In the genomic region with DNA sequence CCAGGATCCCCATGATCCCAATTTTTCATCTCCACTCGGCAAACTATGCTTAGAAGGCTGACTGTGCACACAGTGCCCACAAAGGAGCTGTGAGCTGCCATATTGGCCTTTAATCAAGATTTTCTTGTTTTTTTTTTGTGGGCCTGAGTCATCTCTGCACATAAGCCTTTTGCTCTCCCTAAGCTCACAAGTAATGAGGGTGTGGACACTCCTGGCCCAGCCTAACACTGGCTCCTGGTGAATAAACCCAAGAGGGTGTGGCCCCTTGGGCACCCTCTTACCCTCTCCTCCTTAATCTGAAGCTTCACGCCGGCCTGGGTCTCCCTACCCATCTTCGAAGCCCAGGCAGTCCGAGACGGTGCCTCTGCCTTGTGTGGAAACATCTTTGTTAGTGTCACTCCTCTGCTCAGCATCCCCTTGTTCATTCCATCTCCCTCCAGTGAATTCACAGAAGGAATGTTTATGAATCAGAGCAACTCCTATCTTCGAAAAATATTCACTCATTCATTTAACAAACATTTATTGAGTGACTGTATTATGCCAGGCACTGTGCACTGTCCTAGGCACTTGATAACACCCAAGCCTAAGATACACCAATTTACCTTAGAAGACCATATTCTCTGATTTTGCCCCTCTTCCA, we compare ENCODE assay signal across 16 cellular contexts. TPM values are rescaled to one million over a fixed set of nuclear protein-coding genes. Genes with fewer than 3 reads are reported as not detected.
DNase-seq lines count a peak whose midpoint lies in the region; ATAC-seq and TF ChIP-seq lines count a peak whose summit lies in the region.
"Had no signal": no experiment of that assay in that cellular context is flagged by ENCODE, and none has a peak within 500 bp of the region (broad histone marks: within the 10 kb centered on the region; RNA-seq: fewer than 3 reads in every experiment).

No MANE protein-coding gene starts in this region.

- DNase-seq in EL = peak; percentile 40
- DNase-seq in IMR-90 = peak; percentile 53
- DNase-seq in effector memory CD8-positive, alpha-beta T cell = no peak
- peak; percentile 91 for DNase-seq in osteoblast (ENCODE audit: insufficient read length, low spot score, missing footprints)
- DNase-seq in upper lobe of right lung = no peak
- no peak for DNase-seq in hepatocyte (ENCODE audit: low spot score)
- DNase-seq in NCI-H1436 (lab: John Stamatoyannopoulos, UW) = no peak
- DNase-seq: activated CD4-positive, alpha-beta T cell treated with anti-CD3 and anti-CD28 coated beads for 48 hours; Calu3; effector memory CD4-positive, alpha-beta T cell; NCI-H1048; NCI-H526; stimulated activated naive CD4-positive, alpha-beta T cell had no signal

- in situ Hi-C loops in IMR-90 (cut with MboI; ENCODE audit: low sequenced_read_pairs) = no loop called here

- peak; percentile 83 for ATAC-seq in IMR-90 (ENCODE audit: low read depth)
- ATAC-seq in effector memory CD8-positive, alpha-beta T cell (replicated peaks) = no peak
- no peak for ATAC-seq in HG03432 (IDR thresholded peaks at IDR 0.05; ENCODE audit: unreplicated experiment)
- no peak for ATAC-seq in upper lobe of right lung
- ATAC-seq: SK-N-SH treated with all-trans-retinoic acid at 6 μM for 48 hours had no signal

- H2BK20ac ChIP-seq in IMR-90 (ENCODE audit: low read depth, low read length) = peak overlapping the region; percentile 50; the same call in 1 of the 2 replicates

- no peaks in the 10 kb centered on the region for H3K9me2 ChIP-seq in hepatocyte (replicated peaks; ENCODE audit: insufficient read depth)

- H3K27ac Mint-ChIP-seq in effector memory CD8-positive, alpha-beta T cell = peak overlapping the region; percentile 14 to 70

- H3K79me2 ChIP-seq in osteoblast (ENCODE audit: insufficient read depth, low read length) (no peaks in the 10 kb centered on the region), hepatocyte (no peaks in the 10 kb centered on the region)

- peak overlapping the region; percentile 75 for H2AK9ac ChIP-seq in IMR-90 (replicated peaks; ENCODE audit: low read depth, low read length, poor library complexity)

- no TSS peak for BruUV-seq in IMR-90 (replicated peaks; lab: Mats Ljungman, UMichigan)

- peak overlapping the region; percentile 46 to 67 for H4K8ac ChIP-seq in IMR-90 (ENCODE audit: low read depth in 2 of 2, low read length in 2 of 2)

- peak overlapping the region; percentile 44; the same call in 1 of the 2 replicates for H2BK120ac ChIP-seq in IMR-90 (ENCODE audit: low read depth, low read length)

- TF ChIP-seq RAD21 in IMR-90 (IDR thresholded peaks at IDR 0.05; ENCODE audit: low read length) = no peak

- H3K4me3 Mint-ChIP-seq in effector memory CD8-positive, alpha-beta T cell = no peak overlapping the region
- H3K4me3 Mint-ChIP-seq: activated naive CD8-positive, alpha-beta T cell had no signal

- H3K36me3 ChIP-seq in IMR-90 (ENCODE audit: control insufficient read depth, insufficient read depth, low read length) = peaks cover 34% of the 10 kb centered on the region
- H3K36me3 ChIP-seq in osteoblast (ENCODE audit: insufficient read depth, low read length) = peaks cover 11% of the 10 kb centered on the region
- peaks cover 23% of the 10 kb centered on the region for H3K36me3 ChIP-seq in upper lobe of right lung
- H3K36me3 ChIP-seq in hepatocyte (replicated peaks; ENCODE audit: insufficient read depth, low read depth) = no peaks in the 10 kb centered on the region

- dilution Hi-C loops in IMR-90 (cut with HindIII; ENCODE audit: low sequenced_read_pairs, unreplicated experiment) = no loop called here

- H3K4me1 ChIP-seq in IMR-90 (ENCODE audit: control insufficient read depth, insufficient read depth, low read length) (peaks cover 10% of the 10 kb centered on the region), osteoblast (ENCODE audit: insufficient read depth, low read length) (peaks cover 18% of the 10 kb centered on the region), upper lobe of right lung (no peaks in the 10 kb centered on the region), hepatocyte (ENCODE audit: insufficient read depth) (peaks cover 6% of the 10 kb centered on the region)

- intact Hi-C loops in IMR-90 (cut with micrococcal nuclease) (no loop called here), upper lobe of right lung (cut with DNase I) (no loop called here)

- peak overlapping the region; percentile 60 for H4K5ac ChIP-seq in IMR-90 (ENCODE audit: low read depth, low read length)

- POLR2A ChIA-PET in IMR-90 (lab: Charles Lee; ENCODE audit: unreplicated experiment) = interaction anchor here (0.5 kb wide), 1 partner anchor 758 kb away, joined by 11 read pairs; no protein-coding TSS in a partner anchor

- no peaks in the 10 kb centered on the region for H3K9me3 Mint-ChIP-seq in effector memory CD8-positive, alpha-beta T cell

- CTCF ChIA-PET in IMR-90 (lab: Yijun Ruan, JAX) = interaction anchor here (0.7 kb wide), 1 partner anchor 308 kb away, joined by 3 read pairs; no protein-coding TSS in a partner anchor

- peak overlapping the region; percentile 23; the same call in 1 of the 3 replicates for H2BK15ac ChIP-seq in IMR-90 (ENCODE audit: low read depth, low read length)

- H3K4me2 ChIP-seq in IMR-90 (ENCODE audit: low read depth, low read length) = no peak overlapping the region
- peak overlapping the region; percentile 30 for H3K4me2 ChIP-seq in osteoblast (ENCODE audit: insufficient read depth, low read length)
- H3K4me2 ChIP-seq in hepatocyte = no peak overlapping the region

- H4K20me1 ChIP-seq in IMR-90 (ENCODE audit: insufficient read depth, low read length) (no peaks in the 10 kb centered on the region), osteoblast (ENCODE audit: insufficient read depth, low read length) (no peaks in the 10 kb centered on the region), hepatocyte (ENCODE audit: insufficient read depth, poor library complexity, severe bottlenecking) (no peaks in the 10 kb centered on the region)

- peak overlapping the region; percentile 18; the same call in 1 of the 2 replicates for H3K18ac ChIP-seq in IMR-90 (ENCODE audit: low read depth, low read length)

- H3K36me3 Mint-ChIP-seq in effector memory CD8-positive, alpha-beta T cell (ENCODE audit: insufficient read depth) = peaks cover 60% of the 10 kb centered on the region

- peak overlapping the region; percentile 44; the same call in 1 of the 2 replicates for H3K23ac ChIP-seq in IMR-90 (ENCODE audit: low read depth, low read length)

- peaks cover 9 to 15% of the 10 kb centered on the region in 2 experiments; a peak in 3 of 4 replicates for H3K79me1 ChIP-seq in IMR-90 (ENCODE audit: low read depth in 1 of 2, low read length in 2 of 2)

- H2BK5ac ChIP-seq in IMR-90 (ENCODE audit: low read depth, low read length, poor library complexity, severe bottlenecking) = peak overlapping the region; percentile 54

- H2AFZ ChIP-seq in IMR-90 (replicated peaks; ENCODE audit: low read length, poor library complexity) (peak overlapping the region; percentile 68), osteoblast (ENCODE audit: low read length) (peak overlapping the region; percentile 72), hepatocyte (no peak overlapping the region)

- H3K27ac ChIP-seq in IMR-90 (ENCODE audit: insufficient read depth, low read length) = peak overlapping the region; percentile 34; the same call in 1 of the 2 replicates
- peak overlapping the region; percentile 62 for H3K27ac ChIP-seq in osteoblast (ENCODE audit: low read depth, low read length)
- no peak overlapping the region for H3K27ac ChIP-seq in upper lobe of right lung
- H3K27ac ChIP-seq in hepatocyte = no peak overlapping the region

- H3K4me1 Mint-ChIP-seq in effector memory CD8-positive, alpha-beta T cell (ENCODE audit: low read depth in 2 of 2) = peaks cover 11 to 18% of the 10 kb centered on the region in 2 donors

- TF ChIP-seq POLR2A in IMR-90 (IDR thresholded peaks at IDR 0.05; ENCODE audit: low read depth, low read length) = no peak

- TF ChIP-seq CTCF in IMR-90 (conservative IDR thresholded peaks at IDR 0.05; ENCODE audit: low read depth, low read length) (no peak), osteoblast (IDR thresholded peaks at IDR 0.05; ENCODE audit: extremely low read depth, low read depth, low read length) (no peak), upper lobe of right lung (IDR thresholded peaks at IDR 0.05) (no peak), hepatocyte (IDR thresholded peaks at IDR 0.05; ENCODE audit: poor library complexity) (no peak)

- H3K9me3 ChIP-seq in IMR-90 (ENCODE audit: control insufficient read depth, insufficient read depth, low read length) (no peaks in the 10 kb centered on the region), osteoblast (ENCODE audit: low read depth, low read length) (no peaks in the 10 kb centered on the region), upper lobe of right lung (no peaks in the 10 kb centered on the region), hepatocyte (ENCODE audit: low read depth) (no peaks in the 10 kb centered on the region)

- H4K91ac ChIP-seq in IMR-90 (ENCODE audit: insufficient read depth, low read depth, low read length) = peak overlapping the region; percentile 78

- peak overlapping the region; percentile 73 for H2AK5ac ChIP-seq in IMR-90 (ENCODE audit: low read depth, low read length)

- peak overlapping the region; percentile 48 for H3K14ac ChIP-seq in IMR-90 (replicated peaks; ENCODE audit: low read depth, low read length)

- H3K4ac ChIP-seq in IMR-90 (ENCODE audit: low read depth, low read length) = peak overlapping the region; percentile 63

- 70% methylated on average over 2 of the region's 7 CpGs; no CpG with 5 or more reads in 1 of the 2 experiments for WGBS in IMR-90 (ENCODE audit: extremely low coverage in 2 of 2, insufficient read length in 1 of 2), 2 experiments
- 91% methylated on average over 7 of the region's 7 CpGs for WGBS in hepatocyte (ENCODE audit: low lambda C conversion rate, missing lambda C conversion rate)

- peaks cover 12% of the 10 kb centered on the region for H3K9me1 ChIP-seq in IMR-90 (ENCODE audit: insufficient read depth, low read length)

- no peak overlapping the region for H3K56ac ChIP-seq in IMR-90 (ENCODE audit: extremely low read depth, insufficient read depth, low read length)

- no peak overlapping the region for H3K9ac ChIP-seq in IMR-90 (ENCODE audit: low read depth, low read length)

- H3K4me3 ChIP-seq in IMR-90 (ENCODE audit: insufficient read depth, low read depth, low read length) (no peak overlapping the region), osteoblast (ENCODE audit: insufficient read depth, low read length) (peak overlapping the region; percentile 11), upper lobe of right lung (no peak overlapping the region), hepatocyte (no peak overlapping the region)

- no peaks in the 10 kb centered on the region for H3K27me3 Mint-ChIP-seq in effector memory CD8-positive, alpha-beta T cell
- H3K27me3 Mint-ChIP-seq: activated naive CD8-positive, alpha-beta T cell had no signal

- H3K27me3 ChIP-seq in IMR-90 (ENCODE audit: control insufficient read depth, insufficient read depth, low read length) = no peaks in the 10 kb centered on the region
- H3K27me3 ChIP-seq in osteoblast (ENCODE audit: insufficient read depth, low read length) = no peaks in the 10 kb centered on the region
- H3K27me3 ChIP-seq in upper lobe of right lung = no peaks in the 10 kb centered on the region
- H3K27me3 ChIP-seq in hepatocyte = no peaks in the 10 kb centered on the region

RNA-seq across cellular contexts. Expression of a gene that starts 22.2 kb away (rescaled TPM):
- 47.0 and 71.1 TPM in 2 replicates for total RNA-seq in IMR-90 (2012; rRNA removed)
- 24.0 and 28.5 TPM in 2 replicates for polyA plus RNA-seq in IMR-90 (2012; rRNA removed)
- polyA plus RNA-seq in IMR-90 (2012; cell fraction: cytosol; rRNA removed) = 8.0 and 10.3 TPM in 2 replicates
- 1.8 and 8.3 TPM in 2 replicates for polyA plus RNA-seq in IMR-90 (2012; cell fraction: nucleus; rRNA removed; ENCODE audit: low replicate concordance)
- 46.9 and 52.5 TPM in 2 replicates for total RNA-seq in osteoblast
- 24.8 TPM for total RNA-seq in upper lobe of right lung
- total RNA-seq in hepatocyte = 38.6 and 42.8 TPM in 2 replicates
- polyA plus RNA-seq in hepatocyte = 26.8 and 27.7 TPM in 2 replicates

RNA-seq across cellular contexts. Expression of a gene that starts 45.1 kb away (rescaled TPM):
- total RNA-seq in IMR-90 (2012; rRNA removed) (under 0.01 and 0.18 TPM in 2 replicates), osteoblast (0.72 TPM in 1 of 2 replicates, not detected in the other), upper lobe of right lung (0.84 TPM), hepatocyte (0.72 and 0.93 TPM in 2 replicates)
- polyA plus RNA-seq in IMR-90 (2012; rRNA removed) (0.60 and 1.0 TPM in 2 replicates), hepatocyte (0.41 TPM in 1 of 2 replicates, not detected in the other)
- 0.21 and 0.42 TPM in 2 replicates for polyA plus RNA-seq in IMR-90 (2012; cell fraction: cytosol; rRNA removed)
- 0.94 and 1.4 TPM in 2 replicates for polyA plus RNA-seq in IMR-90 (2012; cell fraction: nucleus; rRNA removed; ENCODE audit: low replicate concordance)

Comparison
In these comparisons a context has a peak if more than half of its experiments do, and no peak if none do; other contexts are left out.
1. DNase-seq: peak in EL (single experiment), IMR-90 (single experiment) and osteoblast (single experiment); none in effector memory CD8-positive, alpha-beta T cell (0 of 3), upper lobe of right lung (single experiment), hepatocyte (single experiment) and NCI-H1436 (single experiment).
2. H3K27ac ChIP-seq: peak in IMR-90 (single experiment) and osteoblast (single experiment); none in upper lobe of right lung (single experiment) and hepatocyte (single experiment).